ENCODE assay signal across 23 cellular contexts in genomic region chr9:132886358-132886725, GRCh38. TPM values are rescaled to one million over a fixed set of nuclear protein-coding genes. Genes with fewer than 3 reads are reported as not detected.
"Had no signal": no experiment of that assay in that cellular context is flagged by ENCODE, and none has a peak within 500 bp of the region (broad histone marks: within the 10 kb centered on the region; RNA-seq: fewer than 3 reads in every experiment).

No MANE protein-coding gene starts in this region.

- H3K4me2 ChIP-seq: KMS-11 had no signal

- H3K9ac ChIP-seq: KMS-11 had no signal

- H3K27me3 ChIP-seq: SJSA1 had no signal

- H3K9me3 Mint-ChIP-seq: IgD-negative memory B cell had no signal

- H3K4me3 ChIP-seq: K562, SJSA1, SK-N-MC had no signal

- H3K9me3 ChIP-seq: SJSA1 had no signal

- H3K4me1 ChIP-seq: SJSA1 had no signal

- H3K27ac ChIP-seq: KMS-11, SJSA1, SK-N-MC had no signal

- DNase-seq: MM.1S, NCI-H1092 treated with DMSO at 0.1 percent for 48 hours, NCI-H1436, NCI-H187, NCI-H2029, NCI-H2081 treated with DMSO at 0.1 percent for 48 hours, NCI-H2171, NCI-H226, NCI-H446, NCI-H510A, NCI-H524 treated with DMSO at 0.1 percent for 48 hours, NCI-H69, NCI-H774, Right ventricle myocardium superior, RPMI8226, SIG-M5 had no signal

- H3K36me3 ChIP-seq: SJSA1 had no signal

- H3K27me3 Mint-ChIP-seq: IgD-negative memory B cell had no signal

RNA-seq across cellular contexts. Expression of gene AK8, which starts 8.3 kb away (rescaled TPM):
- total RNA-seq: HT1080, K562, LHCN-M2 had no signal
